ENCODE assay signal across 26 cellular contexts in the genomic region with DNA sequence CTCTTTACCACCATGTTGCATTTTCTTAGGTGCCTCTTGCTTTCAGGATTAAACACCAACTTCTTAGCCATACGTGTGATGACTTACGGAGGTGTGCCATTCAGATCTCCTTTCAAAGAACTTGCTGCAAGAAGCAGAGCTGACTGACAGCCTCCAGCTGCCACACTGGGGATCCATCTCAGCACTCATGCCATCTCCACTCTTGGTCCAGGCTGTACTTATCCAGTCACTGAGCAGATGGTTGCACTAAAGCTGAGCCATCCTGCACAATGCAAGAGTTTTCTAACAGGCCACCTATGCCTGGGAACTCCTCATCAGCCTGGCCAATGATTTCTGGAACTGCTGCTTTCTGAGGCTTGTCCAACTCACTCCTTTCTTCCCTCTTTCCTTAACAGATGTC. TPM values are rescaled to one million over a fixed set of nuclear protein-coding genes. Genes with fewer than 3 reads are reported as not detected.
DNase-seq lines count a peak whose midpoint lies in the region; ATAC-seq, FAIRE-seq and TF ChIP-seq lines count a peak whose summit lies in the region.
"Had no signal": no experiment of that assay in that cellular context is flagged by ENCODE, and none has a peak within 500 bp of the region (broad histone marks: within the 10 kb centered on the region; RNA-seq: fewer than 3 reads in every experiment).

No MANE protein-coding gene starts in this region.

- FAIRE-seq in bronchial epithelial cell (lab: Jason Lieb, UNC) = peak; percentile 7
- FAIRE-seq: A204.1, GM12878, GM12892 had no signal

- DNase-seq in WERI-Rb-1 (peak; percentile 39), bronchial epithelial cell (ENCODE audit: low read depth) (no peak), psoas muscle (no peak), SIG-M5 (lab: John Stamatoyannopoulos, UW) (no peak), NCI-H2029 (lab: John Stamatoyannopoulos, UW) (no peak)
- DNase-seq in stimulated activated CD4-positive, alpha-beta T cell treated with anti-CD3 and anti-CD28 coated beads, Interleukin-4, amount 100 ng/mL, for 1 hour = no peak
- DNase-seq: 8988T; ACHN; BE2C; C1 segment of cervical spinal cord; CD4-positive, alpha-beta memory T cell; CD4-positive, CD25-positive, alpha-beta regulatory T cell; CD8-positive, alpha-beta memory T cell; COR-L47; DMS 273 treated with DMSO at 0.1 percent for 48 hours; DMS153; DMS53; DMS79; DND-41; EL; GDM1 had no signal

- H3K4me3 ChIP-seq in WERI-Rb-1 (ENCODE audit: low read depth, low read length) (no peak overlapping the region), bronchial epithelial cell (ENCODE audit: low read depth, low read length) (no peak overlapping the region), psoas muscle (no peak overlapping the region)
- H3K4me3 ChIP-seq: BLaER1, GM12878 had no signal

- H3K27ac ChIP-seq in WERI-Rb-1 (no peak overlapping the region), psoas muscle (no peak overlapping the region)
- H3K27ac ChIP-seq: BLaER1 had no signal

- H3K4me1 ChIP-seq in psoas muscle = peaks cover 33% of the 10 kb centered on the region
- H3K4me1 ChIP-seq: BE2C, BLaER1 had no signal

- H3K36me3 ChIP-seq in WERI-Rb-1 (no peaks in the 10 kb centered on the region), bronchial epithelial cell (ENCODE audit: control insufficient read depth, insufficient read depth, low read length) (no peaks in the 10 kb centered on the region), psoas muscle (ENCODE audit: insufficient read depth in 1 of 2, low read depth in 1 of 2) (no peaks in the 10 kb centered on the region)
- H3K36me3 ChIP-seq: BE2C, BLaER1 had no signal

- H3K9me3 ChIP-seq in WERI-Rb-1 (ENCODE audit: severe bottlenecking) (no peaks in the 10 kb centered on the region), psoas muscle (no peaks in the 10 kb centered on the region)
- H3K9me3 ChIP-seq: BE2C, BLaER1 had no signal

- intact Hi-C loops in psoas muscle (cut with DNase I) = no loop called here

- H3K27me3 ChIP-seq in WERI-Rb-1 (ENCODE audit: insufficient read depth, low read depth, severe bottlenecking) (no peaks in the 10 kb centered on the region), bronchial epithelial cell (ENCODE audit: control insufficient read depth, insufficient read depth, low read length) (no peaks in the 10 kb centered on the region), psoas muscle (ENCODE audit: insufficient read depth in 3 of 3, low read length in 2 of 3) (no peaks in the 10 kb centered on the region)
- H3K27me3 ChIP-seq: BE2C, BLaER1 had no signal

- peak in 3 of 4 donors; percentile 65 to 71 (median 65) for ATAC-seq in psoas muscle
- ATAC-seq: GM12878 had no signal

- WGBS in psoas muscle, 3 donors = 32 to 64% (median 38%) methylated on average over 2 of the region's 2 CpGs

- TF ChIP-seq CTCF in WERI-Rb-1 (IDR thresholded peaks at IDR 0.05; ENCODE audit: low read depth, low read length) (no peak), bronchial epithelial cell (IDR thresholded peaks at IDR 0.05; ENCODE audit: insufficient read depth, low read length, severe bottlenecking) (no peak), psoas muscle (IDR thresholded peaks at IDR 0.05) (no peak)

RNA-seq across cellular contexts. Expression of a gene that starts 31.4 kb away (rescaled TPM):
- not detected in 2 replicates for total RNA-seq in bronchial epithelial cell
- total RNA-seq in psoas muscle = under 1 TPM in 2 of 4 donors, not detected in 2; 0.14 to 0.17 TPM
- polyA plus RNA-seq in psoas muscle = under 1 TPM; 0.03 to 0.09 (median 0.08) TPM
- total RNA-seq: CD4-positive, alpha-beta memory T cell; CD4-positive, CD25-positive, alpha-beta regulatory T cell had no signal
- polyA plus RNA-seq: CD14-positive monocyte; CD4-positive, alpha-beta memory T cell; CD4-positive, CD25-positive, alpha-beta regulatory T cell had no signal

RNA-seq across cellular contexts. Expression of a gene that starts 35.6 kb away (rescaled TPM):
- under 0.01 and 0.13 TPM in 2 replicates for total RNA-seq in bronchial epithelial cell
- total RNA-seq in psoas muscle = 10 to 100 TPM; 10.7 to 67.1 (median 23.4) TPM
- 10 to 100 TPM in 2 of 3 donors, 1 to 10 TPM in 1; 7.0 to 43.8 (median 31.4) TPM for polyA plus RNA-seq in psoas muscle
- total RNA-seq: CD4-positive, alpha-beta memory T cell; CD4-positive, CD25-positive, alpha-beta regulatory T cell; CD8-positive, alpha-beta memory T cell had no signal
- polyA plus RNA-seq: CD14-positive monocyte; CD4-positive, alpha-beta memory T cell; CD4-positive, CD25-positive, alpha-beta regulatory T cell; CD8-positive, alpha-beta memory T cell had no signal

Comparison
In these comparisons a context has a peak if more than half of its experiments do, and no peak if none do; other contexts are left out.
1. RNA of a gene that starts 35.6 kb away (total RNA-seq): 10.7 to 67.1 TPM in psoas muscle; under 0.01 to 0.13 TPM in bronchial epithelial cell; every median in the first group is over 10 times any median in the second.